Comparison of ENCODE assay signal across 21 cellular contexts in the genomic region with DNA sequence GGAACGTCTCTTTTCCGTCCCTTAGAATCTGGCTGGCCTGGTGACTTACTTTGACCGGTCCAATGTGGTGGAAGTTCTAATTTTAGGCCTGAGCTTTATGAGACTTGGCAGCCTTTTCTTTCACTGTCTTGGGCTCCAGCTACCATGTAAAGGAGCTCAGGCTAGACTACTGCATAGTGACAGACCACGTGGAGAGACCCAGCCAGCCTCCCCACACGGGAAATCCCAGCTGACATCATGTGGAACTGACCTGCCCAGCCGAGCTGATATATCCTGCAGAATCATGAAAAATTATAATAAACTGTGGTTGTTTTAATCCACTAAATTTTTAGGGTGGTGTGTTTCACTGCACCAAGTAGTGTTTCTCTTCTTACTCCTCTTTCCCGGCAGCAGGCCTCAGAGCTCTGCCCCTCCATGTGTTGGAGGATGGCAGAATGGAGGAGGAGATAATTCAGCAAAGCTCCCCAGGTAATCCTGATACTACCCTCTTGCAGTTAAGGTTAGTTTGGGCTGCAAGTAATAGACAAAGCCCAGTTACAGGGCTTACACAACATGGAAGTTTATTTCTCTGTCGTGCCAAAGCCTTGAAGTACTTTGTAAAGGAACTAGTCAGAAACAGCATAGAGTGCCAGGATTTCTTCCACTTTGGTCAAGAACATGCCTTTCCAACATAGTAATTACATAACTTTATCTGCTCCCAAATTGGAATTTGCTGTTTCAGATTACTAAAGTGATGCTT.
DNase-seq lines count a peak whose midpoint lies in the region; ATAC-seq, FAIRE-seq and TF ChIP-seq lines count a peak whose summit lies in the region.
"Had no signal": no experiment of that assay in that cellular context is flagged by ENCODE, and none has a peak within 500 bp of the region (broad histone marks: within the 10 kb centered on the region; RNA-seq: fewer than 3 reads in every experiment).

No MANE protein-coding gene starts in this region.

- H3K36me3 ChIP-seq in adipocyte (ENCODE audit: control insufficient read depth, insufficient read depth, low read length, severe bottlenecking) (no peaks in the 10 kb centered on the region), subcutaneous abdominal adipose tissue (ENCODE audit: control insufficient read depth in 5 of 5, insufficient read depth in 5 of 5, low read length in 5 of 5) (no peaks in the 10 kb centered on the region)
- H3K36me3 ChIP-seq: cardiac muscle cell had no signal

- ATAC-seq in GM18502 (IDR thresholded peaks at IDR 0.05; ENCODE audit: poor library complexity, unreplicated experiment) (peak; percentile 41), HG02759 (IDR thresholded peaks at IDR 0.05; ENCODE audit: unreplicated experiment) (no peak)
- ATAC-seq: left colon, Panc1 had no signal

- no peak for TF ChIP-seq CTCF in fibroblast of the aortic adventitia (IDR thresholded peaks at IDR 0.05; ENCODE audit: insufficient read depth, low read length)

- peaks cover 12% of the 10 kb centered on the region for H3K4me1 ChIP-seq in adipocyte (ENCODE audit: control insufficient read depth, insufficient read depth, low read length)
- H3K4me1 ChIP-seq in subcutaneous abdominal adipose tissue (ENCODE audit: control insufficient read depth in 5 of 5, insufficient read depth in 5 of 5, low read length in 5 of 5): peaks cover 0 to 13% (median 0%) of the 10 kb centered on the region in 5 donors

- no peak overlapping the region for H3K9ac ChIP-seq in adipocyte (ENCODE audit: low read length)
- H3K9ac ChIP-seq in subcutaneous abdominal adipose tissue (ENCODE audit: low read length in 5 of 5): no peak overlapping the region
- H3K9ac ChIP-seq: SK-N-SH had no signal

- no peaks in the 10 kb centered on the region for H3K9me3 ChIP-seq in adipocyte (ENCODE audit: control insufficient read depth, low read length)
- no peaks in the 10 kb centered on the region for H3K9me3 ChIP-seq in subcutaneous abdominal adipose tissue (ENCODE audit: control insufficient read depth in 5 of 5, low read length in 5 of 5)
- H3K9me3 ChIP-seq: SK-N-SH had no signal

- no peak overlapping the region for H3K4me3 ChIP-seq in adipocyte (ENCODE audit: low read length)
- H3K4me3 ChIP-seq in fibroblast of the aortic adventitia (ENCODE audit: low read depth, low read length): no peak overlapping the region
- no peak overlapping the region for H3K4me3 ChIP-seq in subcutaneous abdominal adipose tissue (ENCODE audit: low read depth in 1 of 5, low read length in 5 of 5)
- H3K4me3 ChIP-seq: cardiac muscle cell had no signal

- no peak for FAIRE-seq in GM19239 (lab: Jason Lieb, UNC)
- FAIRE-seq: H54, urothelium cell line had no signal

- H3K27ac ChIP-seq in subcutaneous abdominal adipose tissue (ENCODE audit: low read depth, low read length) (peak overlapping the region; percentile 1), caudate nucleus (ENCODE audit: low read depth, low read length) (no peak overlapping the region)
- H3K27ac ChIP-seq: cardiac muscle cell had no signal

- H3K27me3 ChIP-seq in adipocyte (replicated peaks; ENCODE audit: control insufficient read depth, insufficient read depth, low read length) (no peaks in the 10 kb centered on the region), subcutaneous abdominal adipose tissue (ENCODE audit: control insufficient read depth in 5 of 5, insufficient read depth in 4 of 5, low read length in 5 of 5) (no peaks in the 10 kb centered on the region)
- H3K27me3 ChIP-seq: cardiac muscle cell had no signal

- peak; percentile 51 for DNase-seq in adipocyte (ENCODE audit: low read depth)
- peak; percentile 66 for DNase-seq in fibroblast of the aortic adventitia (ENCODE audit: low read depth)
- no peak for DNase-seq in caudate nucleus (lab: John Stamatoyannopoulos, UW)
- DNase-seq in GM19239 (ENCODE audit: insufficient read length, low spot score): no peak
- DNase-seq: activated naive CD8-positive, alpha-beta T cell treated with anti-CD3 and anti-CD28 coated beads, Interleukin-2, amount 10 ng/mL, durations not matched to agents 7 days and 5 days; C1 segment of cervical spinal cord; DMS 273 treated with DMSO at 0.1 percent for 48 hours; GDM1; left colon; NCI-H1694; NCI-H2227 treated with DMSO at 0.1 percent for 48 hours; right cardiac atrium; SK-N-SH; T1000 had no signal

Comparison
In these comparisons a context has a peak if more than half of its experiments do, and no peak if none do; other contexts are left out.
1. DNase-seq: peak in adipocyte (single experiment) and fibroblast of the aortic adventitia (single experiment); none in caudate nucleus (0 of 61) and GM19239 (single experiment).